In genomic region chr3:105759442-105760078, GRCh38 we compare ENCODE assay signal across 24 cellular contexts.
DNase-seq lines count a peak whose midpoint lies in the region; ATAC-seq lines count a peak whose summit lies in the region.
"Had no signal": no experiment of that assay in that cellular context is flagged by ENCODE, and none has a peak within 500 bp of the region (broad histone marks: within the 10 kb centered on the region; RNA-seq: fewer than 3 reads in every experiment).

No MANE protein-coding gene starts in this region.

- H3K4ac ChIP-seq in mesenchymal stem cell (ENCODE audit: low read depth in 1 of 2, low read length in 2 of 2): no peak overlapping the region

- H3K4me1 Mint-ChIP-seq in activated CD4-positive, alpha-beta T cell treated with anti-CD3 and anti-CD28 coated beads, Interleukin-2, amount 10 ng/mL, durations not matched to agents 7 days and 5 days: peaks cover 65% of the 10 kb centered on the region
- peaks cover 36 to 72% (median 39%) of the 10 kb centered on the region in 4 donors for H3K4me1 Mint-ChIP-seq in CD4-positive, CD25-positive, alpha-beta regulatory T cell
- H3K4me1 Mint-ChIP-seq in activated naive CD8-positive, alpha-beta T cell (ENCODE audit: low read depth): peaks cover 72% of the 10 kb centered on the region

- H3K4me3 Mint-ChIP-seq in activated CD4-positive, alpha-beta T cell treated with anti-CD3 and anti-CD28 coated beads, Interleukin-2, amount 10 ng/mL, durations not matched to agents 7 days and 5 days: no peak overlapping the region
- peak overlapping the region in 1 of 4 donors; percentile 38 for H3K4me3 Mint-ChIP-seq in CD4-positive, CD25-positive, alpha-beta regulatory T cell
- no peak overlapping the region for H3K4me3 Mint-ChIP-seq in activated naive CD8-positive, alpha-beta T cell

- no peak overlapping the region for H2BK15ac ChIP-seq in mesenchymal stem cell (ENCODE audit: low read depth, poor library complexity, severe bottlenecking)

- no peak overlapping the region for H3K4me2 ChIP-seq in mesenchymal stem cell (ENCODE audit: low read length, poor library complexity, severe bottlenecking)
- H3K4me2 ChIP-seq: KMS-11 had no signal

- no peaks in the 10 kb centered on the region for H3K27me3 ChIP-seq in CD4-positive, CD25-positive, alpha-beta regulatory T cell (ENCODE audit: control insufficient read depth, insufficient read depth, low read length)
- no peaks in the 10 kb centered on the region for H3K27me3 ChIP-seq in mesenchymal stem cell (ENCODE audit: control insufficient read depth in 1 of 2, insufficient read depth in 1 of 2, low read length in 2 of 2)
- H3K27me3 ChIP-seq: esophagus muscularis mucosa, transverse colon had no signal

- peaks cover 36% of the 10 kb centered on the region for H3K4me1 ChIP-seq in CD4-positive, CD25-positive, alpha-beta regulatory T cell (ENCODE audit: control insufficient read depth, insufficient read depth, low read length, poor library complexity, severe bottlenecking)
- H3K4me1 ChIP-seq in mesenchymal stem cell (ENCODE audit: control insufficient read depth, insufficient read depth, low read depth, low read length): peaks cover 5% of the 10 kb centered on the region
- H3K4me1 ChIP-seq: transverse colon had no signal

- no peak overlapping the region for H3K14ac ChIP-seq in mesenchymal stem cell (ENCODE audit: low read length in 2 of 2)

- no peak overlapping the region for H2BK120ac ChIP-seq in mesenchymal stem cell (ENCODE audit: low read depth, low read length)

- WGBS in mesenchymal stem cell: 97% methylated on average over 6 of the region's 6 CpGs

- peak overlapping the region in 1 of 2 experiments; percentile 67 for H3K18ac ChIP-seq in mesenchymal stem cell (ENCODE audit: low read depth in 1 of 2, low read length in 2 of 2)

- no peak overlapping the region for H2AFZ ChIP-seq in mesenchymal stem cell (ENCODE audit: low read depth, low read length)

- H4K91ac ChIP-seq in mesenchymal stem cell (ENCODE audit: low read length): no peak overlapping the region

- peak overlapping the region in 1 of 2 experiments; percentile 23 for H2BK12ac ChIP-seq in mesenchymal stem cell (ENCODE audit: low read length in 2 of 2)

- H3K9ac ChIP-seq in mesenchymal stem cell (ENCODE audit: low read length): no peak overlapping the region
- H3K9ac ChIP-seq: KMS-11 had no signal

- H3K9me3 Mint-ChIP-seq in activated CD4-positive, alpha-beta T cell treated with anti-CD3 and anti-CD28 coated beads, Interleukin-2, amount 10 ng/mL, durations not matched to agents 7 days and 5 days: peaks cover 50% of the 10 kb centered on the region
- H3K9me3 Mint-ChIP-seq in CD4-positive, CD25-positive, alpha-beta regulatory T cell: peaks cover 2 to 27% (median 12%) of the 10 kb centered on the region in 7 donors
- H3K9me3 Mint-ChIP-seq in activated naive CD8-positive, alpha-beta T cell (ENCODE audit: low read depth): peaks cover 11% of the 10 kb centered on the region

- no peak overlapping the region for H2AK5ac ChIP-seq in mesenchymal stem cell (ENCODE audit: low read length, severe bottlenecking)

- H3K36me3 Mint-ChIP-seq in activated CD4-positive, alpha-beta T cell treated with anti-CD3 and anti-CD28 coated beads, Interleukin-2, amount 10 ng/mL, durations not matched to agents 7 days and 5 days (ENCODE audit: low read depth): peaks cover 87% of the 10 kb centered on the region
- H3K36me3 Mint-ChIP-seq in CD4-positive, CD25-positive, alpha-beta regulatory T cell: peaks cover 56% of the 10 kb centered on the region
- peaks cover 41% of the 10 kb centered on the region for H3K36me3 Mint-ChIP-seq in activated naive CD8-positive, alpha-beta T cell

- no peak overlapping the region for H3K23ac ChIP-seq in mesenchymal stem cell (ENCODE audit: low read length in 2 of 2)

- H2BK5ac ChIP-seq in mesenchymal stem cell (ENCODE audit: low read depth, low read length, poor library complexity, severe bottlenecking): no peak overlapping the region

- peaks cover 18% of the 10 kb centered on the region for H3K36me3 ChIP-seq in CD4-positive, CD25-positive, alpha-beta regulatory T cell (ENCODE audit: control insufficient read depth, insufficient read depth, low read length)
- H3K36me3 ChIP-seq in mesenchymal stem cell (ENCODE audit: control insufficient read depth in 1 of 2, insufficient read depth in 2 of 2, low read depth in 1 of 2, low read length in 2 of 2): peaks cover 28 to 81% of the 10 kb centered on the region in 2 experiments

- no peak for ATAC-seq in CD4-positive, CD25-positive, alpha-beta regulatory T cell (ENCODE audit: low read depth in 2 of 2)
- no peak for ATAC-seq in GM21576 (IDR thresholded peaks at IDR 0.05; ENCODE audit: unreplicated experiment)

- H3K79me1 ChIP-seq in mesenchymal stem cell (replicated peaks; ENCODE audit: low read length, poor library complexity, severe bottlenecking): peaks cover 32% of the 10 kb centered on the region

- DNase-seq in activated CD4-positive, alpha-beta T cell treated with anti-CD3 and anti-CD28 coated beads, Interleukin-2, amount 10 ng/mL, durations not matched to agents 7 days and 5 days: no peak
- DNase-seq in activated CD4-positive, alpha-beta T cell treated with anti-CD3 and anti-CD28 coated beads for 4 hours: no peak
- DNase-seq in CD4-positive, CD25-positive, alpha-beta regulatory T cell: no peak
- DNase-seq in mesenchymal stem cell (no peak), SK-N-DZ (ENCODE audit: low spot score) (no peak), ecto neural progenitor cell (ENCODE audit: low spot score) (no peak)
- DNase-seq: activated CD4-positive, alpha-beta T cell treated with anti-CD3 and anti-CD28 coated beads for 1 hour; activated CD8-positive, alpha-beta memory T cell treated with anti-CD3 and anti-CD28 coated beads, Interleukin-2, amount 50 U/mL, for 48 hours; activated naive CD4-positive, alpha-beta T cell; AML-193; effector CD8-positive, alpha-beta T cell; kidney; mammary epithelial cell; MV-4-11; NCI-H1694 treated with DMSO at 0.1 percent for 48 hours; NCI-H748 treated with DMSO at 0.1 percent for 48 hours; stimulated activated CD4-positive, alpha-beta T cell treated with anti-CD3 and anti-CD28 coated beads, Interleukin-12 subunit alpha, Interleukin-12 subunit beta, amount 100 ng/mL, for 4 hours; stimulated activated CD4-positive, alpha-beta T cell treated with anti-CD3 and anti-CD28 coated beads, Interleukin-4, amount 100 ng/mL, for 4 hours; SW 1271; transverse colon had no signal

- peak overlapping the region; percentile 45 for H4K8ac ChIP-seq in mesenchymal stem cell (ENCODE audit: low read length)

- CTCF ChIA-PET in activated CD4-positive, alpha-beta T cell treated with anti-CD3 and anti-CD28 coated beads, Interleukin-2, amount 10 ng/mL, durations not matched to agents 7 days and 5 days (lab: Charles Lee): interaction anchor here (0.8 to 2.0 kb wide), 5 partner anchors 8 to 71 kb away, joined by 3 to 4 read pairs (median 4); no protein-coding TSS in a partner anchor

- H3K27ac ChIP-seq in CD4-positive, CD25-positive, alpha-beta regulatory T cell (ENCODE audit: insufficient read depth, low read length, poor library complexity, severe bottlenecking): no peak overlapping the region
- no peak overlapping the region for H3K27ac ChIP-seq in mesenchymal stem cell (ENCODE audit: low read length, poor library complexity, severe bottlenecking)
- H3K27ac ChIP-seq: esophagus muscularis mucosa, KMS-11, transverse colon had no signal

- no peak overlapping the region for H3K4me3 ChIP-seq in CD4-positive, CD25-positive, alpha-beta regulatory T cell (ENCODE audit: low read depth, low read length)
- H3K4me3 ChIP-seq in mesenchymal stem cell (ENCODE audit: insufficient read depth in 1 of 2, low read depth in 1 of 2, low read length in 2 of 2): no peak overlapping the region
- H3K4me3 ChIP-seq: esophagus muscularis mucosa, transverse colon had no signal

- H3K27ac Mint-ChIP-seq in activated CD4-positive, alpha-beta T cell treated with anti-CD3 and anti-CD28 coated beads, Interleukin-2, amount 10 ng/mL, durations not matched to agents 7 days and 5 days: peak overlapping the region; percentile 69
- peak overlapping the region; percentile 15 to 83 (median 75) for H3K27ac Mint-ChIP-seq in CD4-positive, CD25-positive, alpha-beta regulatory T cell
- peak overlapping the region; percentile 81 for H3K27ac Mint-ChIP-seq in activated naive CD8-positive, alpha-beta T cell

- H3K27me3 Mint-ChIP-seq in activated CD4-positive, alpha-beta T cell treated with anti-CD3 and anti-CD28 coated beads, Interleukin-2, amount 10 ng/mL, durations not matched to agents 7 days and 5 days: no peaks in the 10 kb centered on the region
- no peaks in the 10 kb centered on the region for H3K27me3 Mint-ChIP-seq in CD4-positive, CD25-positive, alpha-beta regulatory T cell
- no peaks in the 10 kb centered on the region for H3K27me3 Mint-ChIP-seq in activated naive CD8-positive, alpha-beta T cell

- peaks cover 0 to 30% of the 10 kb centered on the region in 2 experiments for H3K9me3 ChIP-seq in CD4-positive, CD25-positive, alpha-beta regulatory T cell (ENCODE audit: control insufficient read depth in 2 of 2, low read length in 2 of 2)
- H3K9me3 ChIP-seq in mesenchymal stem cell (ENCODE audit: control insufficient read depth, low read length): peaks cover 4% of the 10 kb centered on the region

- POLR2A ChIA-PET in activated CD4-positive, alpha-beta T cell treated with anti-CD3 and anti-CD28 coated beads, Interleukin-2, amount 10 ng/mL, durations not matched to agents 7 days and 5 days (lab: Charles Lee): no interaction called here
